ENCODE assay signal across 1 cellular context in the genomic region with DNA sequence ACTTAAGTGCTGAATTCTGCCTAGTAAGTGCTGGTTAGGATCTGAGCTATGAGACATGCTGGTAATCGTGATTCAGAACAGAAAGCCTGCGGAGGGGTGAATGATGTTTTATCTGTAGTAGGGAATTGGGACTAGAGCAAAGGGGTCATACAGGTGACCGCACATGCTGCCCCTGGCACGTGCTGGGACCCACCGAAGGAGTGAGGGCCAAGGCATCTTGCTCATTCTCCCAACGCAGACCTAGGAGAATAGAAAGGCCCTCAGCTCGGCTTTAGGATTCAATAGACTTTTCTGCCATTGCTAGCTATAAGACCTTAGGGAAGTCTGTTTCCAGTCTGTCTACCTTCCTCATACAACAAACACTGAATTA.
TF ChIP-seq lines count a peak whose summit lies in the region.

No MANE protein-coding gene starts in this region.

TF ChIP-seq in GM23338, 12 proteins besides CTCF, POLR2A, EP300 and RAD21 (continued from another document):
- TF ChIP-seq ZNF462 (CRISPR knock-in tag; IDR thresholded peaks at IDR 0.05), result no peak
- TF ChIP-seq ZNF331 (CRISPR knock-in tag; IDR thresholded peaks at IDR 0.05; ENCODE audit: low read depth), result no peak
- 0 out of 2 replicates have a peak, but pooled peaks have one; percentile 30 for TF ChIP-seq CREB1 (CRISPR knock-in tag; IDR thresholded peaks at IDR 0.05; ENCODE audit: low read depth)
